ENCODE assay signal across 29 cellular contexts in the genomic region with DNA sequence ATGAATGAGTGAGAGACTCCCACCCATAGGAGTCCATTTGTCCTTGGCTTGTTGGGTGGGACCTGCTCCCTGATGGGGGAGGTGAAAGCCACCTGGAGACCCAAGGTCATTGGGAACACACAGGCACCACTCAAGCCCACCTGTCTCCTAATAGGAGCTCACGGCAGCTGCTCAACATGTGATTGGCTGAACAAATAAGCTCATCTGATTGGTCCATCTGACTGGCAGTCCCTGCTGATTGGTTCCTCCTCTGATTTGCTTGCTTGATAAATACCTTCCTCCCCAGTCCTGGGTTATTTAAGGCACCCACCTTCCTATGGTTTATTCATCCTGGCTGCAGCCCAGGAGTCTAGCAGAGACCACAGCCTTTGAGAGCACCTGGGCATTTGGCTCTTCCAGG.
"Had no signal": no experiment of that assay in that cellular context is flagged by ENCODE, and none has a peak within 500 bp of the region (broad histone marks: within the 10 kb centered on the region; RNA-seq: fewer than 3 reads in every experiment).

No MANE protein-coding gene starts in this region.

- H3K9me3 ChIP-seq: ascending aorta had no signal

- H3K4me1 ChIP-seq: ascending aorta had no signal

- FAIRE-seq: TTC549 had no signal

- DNase-seq: activated B cell treated with CpG ODN at 0.5 μM for 24 hours; activated CD4-positive, alpha-beta memory T cell treated with anti-CD3 and anti-CD28 coated beads for 36 hours; activated CD4-positive, alpha-beta T cell treated with anti-CD3 and anti-CD28 coated beads for 4 hours; activated CD4-positive, alpha-beta T cell treated with anti-CD3 and anti-CD28 coated beads, Interleukin-2, amount 10 ng/mL, durations not matched to agents 24 days and 14 days; activated CD4-positive, alpha-beta T cell treated with anti-CD3 and anti-CD28 coated beads, Interleukin-2, amount 50 U/mL, for 1 hour; activated CD4-positive, alpha-beta T cell treated with anti-CD3 and anti-CD28 coated beads, Interleukin-2, amount 50 U/mL, for 4 hours; activated CD4-positive, CD25-positive, alpha-beta regulatory T cell treated with anti-CD3 and anti-CD28 coated beads, Interleukin-2, amount 50 U/mL, for 72 hours; activated CD8-positive, alpha-beta memory T cell treated with anti-CD3 and anti-CD28 coated beads for 24 hours; activated CD8-positive, alpha-beta memory T cell treated with anti-CD3 and anti-CD28 coated beads, Interleukin-2, amount 10 ng/mL, durations not matched to agents 7 days and 5 days; activated CD8-positive, alpha-beta memory T cell treated with anti-CD3 and anti-CD28 coated beads, Interleukin-2, amount 50 U/mL, for 48 hours; activated CD8-positive, alpha-beta T cell treated with anti-CD3 and anti-CD28 coated beads for 36 hours; activated effector memory CD4-positive, alpha-beta T cell treated with Interleukin-2 at 50 U/mL for 16 hours; activated gamma-delta T cell; activated naive CD4-positive, alpha-beta T cell treated with anti-CD3 and anti-CD28 coated beads, Interleukin-2, amount 10 ng/mL, durations not matched to agents 7 days and 5 days; activated naive CD4-positive, alpha-beta T cell treated with Interleukin-2 at 50 U/mL for 16 hours; activated naive CD8-positive, alpha-beta T cell treated with anti-CD3 and anti-CD28 coated beads, Interleukin-2, amount 10 ng/mL, durations not matched to agents 7 days and 5 days; activated naive CD8-positive, alpha-beta T cell treated with anti-CD3 and anti-CD28 coated beads, Interleukin-2, amount 50 U/mL, for 24 hours; activated T-cell treated with anti-CD3 and anti-CD28 coated beads, Interleukin-2, amount 50 U/mL, for 24 hours; activated T-cell treated with anti-CD3 and anti-CD28 coated beads, Interleukin-2, amount 50 U/mL, for 48 hours; amygdala; anterior cingulate cortex; caudate nucleus; cerebellar nuclear complex; T-helper 2 cell; T-helper 9 cell had no signal

- H3K27me3 ChIP-seq: ascending aorta had no signal

- H3K27ac ChIP-seq: ascending aorta, cardiac muscle cell, VCaP had no signal

- H3K36me3 ChIP-seq: ascending aorta, cardiac muscle cell had no signal

- H3K4me3 ChIP-seq: ascending aorta, cardiac muscle cell had no signal

- ATAC-seq: activated CD8-positive, alpha-beta memory T cell treated with anti-CD3 and anti-CD28 coated beads, Interleukin-2, amount 10 ng/mL, durations not matched to agents 7 days and 5 days; activated CD8-positive, alpha-beta T cell treated with anti-CD3 and anti-CD28 coated beads for 36 hours; activated naive CD8-positive, alpha-beta T cell treated with anti-CD3 and anti-CD28 coated beads, Interleukin-2, amount 50 U/mL, for 24 hours had no signal
